In the genomic region with DNA sequence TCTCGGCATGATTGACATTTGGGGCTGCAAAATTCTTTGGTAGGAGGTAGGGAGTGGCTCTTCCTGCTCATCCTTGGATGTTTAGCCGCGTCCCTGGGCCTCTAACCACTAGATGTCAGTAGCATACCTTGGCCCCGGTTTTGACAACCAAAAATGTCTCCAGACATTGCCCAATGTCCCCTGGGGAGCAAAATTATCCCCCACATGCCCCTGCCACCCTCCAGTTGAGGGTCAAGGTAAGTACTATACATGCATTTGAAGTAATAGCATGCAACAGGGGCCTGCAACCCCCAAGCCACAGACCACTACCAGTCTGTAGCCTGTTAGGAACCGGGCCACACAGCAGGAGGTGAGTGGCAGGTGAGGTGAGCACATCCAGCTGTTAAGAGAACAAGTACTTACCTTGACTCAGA, we compare ENCODE assay signal across 9 cellular contexts. TPM values are rescaled to one million over a fixed set of nuclear protein-coding genes. Genes with fewer than 3 reads are reported as not detected.
DNase-seq lines count a peak whose midpoint lies in the region; ATAC-seq and TF ChIP-seq lines count a peak whose summit lies in the region.
"Had no signal": no experiment of that assay in that cellular context is flagged by ENCODE, and none has a peak within 500 bp of the region (broad histone marks: within the 10 kb centered on the region; RNA-seq: fewer than 3 reads in every experiment).

No MANE protein-coding gene starts in this region.

- no peaks in the 10 kb centered on the region for H3K27me3 ChIP-seq in suprapubic skin

- H3K36me3 ChIP-seq in suprapubic skin: no peaks in the 10 kb centered on the region

- no peaks in the 10 kb centered on the region for H3K4me1 ChIP-seq in suprapubic skin

- DNase-seq in GM10266 (ENCODE audit: extremely low spot score) (no peak), RKO (ENCODE audit: low spot score) (peak; percentile 34), foreskin fibroblast (peak in 1 of 2 donors; percentile 50), suprapubic skin (ENCODE audit: low spot score in 2 of 2) (no peak), sciatic nerve (ENCODE audit: low spot score) (no peak)

- no peak for ATAC-seq in HG02870 (IDR thresholded peaks at IDR 0.05; ENCODE audit: unreplicated experiment)
- no peak for ATAC-seq in GM19395 (IDR thresholded peaks at IDR 0.05; ENCODE audit: unreplicated experiment)
- no peak for ATAC-seq in sciatic nerve

- no peaks in the 10 kb centered on the region for H3K9me3 ChIP-seq in suprapubic skin

- no peak overlapping the region for H3K4me3 ChIP-seq in foreskin fibroblast (ENCODE audit: low read depth in 1 of 2, low read length in 2 of 2)
- no peak overlapping the region for H3K4me3 ChIP-seq in suprapubic skin

- TF ChIP-seq POLR2A in suprapubic skin (IDR thresholded peaks at IDR 0.05): no peak

- TF ChIP-seq CTCF in 22Rv1 (IDR thresholded peaks at IDR 0.05) (peak; percentile 45), GM10266 (IDR thresholded peaks at IDR 0.05; ENCODE audit: control insufficient read depth, insufficient read depth, low read depth, missing control alignments) (peak; percentile 33), foreskin fibroblast (IDR thresholded peaks at IDR 0.05; ENCODE audit: low read depth, low read length) (peak; percentile 51), suprapubic skin (IDR thresholded peaks at IDR 0.05) (peak in 1 of 2 donors; percentile 15)

- TF ChIP-seq EP300 in suprapubic skin (IDR thresholded peaks at IDR 0.05): no peak

- H3K27ac ChIP-seq in 22Rv1: no peak overlapping the region
- no peak overlapping the region for H3K27ac ChIP-seq in suprapubic skin

- intact Hi-C loops in sciatic nerve (cut with DNase I): no loop called here

- 36% methylated on average over 5 of the region's 5 CpGs for WGBS in suprapubic skin

RNA-seq across cellular contexts. Expression of a gene that starts 17.6 kb away (rescaled TPM):
- total RNA-seq in suprapubic skin: under 1 TPM in 2 of 4 donors, not detected in 2; 0.05 to 0.13 TPM
- total RNA-seq in sciatic nerve: 0.27 TPM
- total RNA-seq: T-helper 1 cell treated with Interleukin-12 subunit alpha and Interleukin-12 subunit beta and Interleukin-4 antibody, amounts not matched to agents 30 ng/mL and 1 ng/mL, for 36 hours had no signal
